In the genomic region with DNA sequence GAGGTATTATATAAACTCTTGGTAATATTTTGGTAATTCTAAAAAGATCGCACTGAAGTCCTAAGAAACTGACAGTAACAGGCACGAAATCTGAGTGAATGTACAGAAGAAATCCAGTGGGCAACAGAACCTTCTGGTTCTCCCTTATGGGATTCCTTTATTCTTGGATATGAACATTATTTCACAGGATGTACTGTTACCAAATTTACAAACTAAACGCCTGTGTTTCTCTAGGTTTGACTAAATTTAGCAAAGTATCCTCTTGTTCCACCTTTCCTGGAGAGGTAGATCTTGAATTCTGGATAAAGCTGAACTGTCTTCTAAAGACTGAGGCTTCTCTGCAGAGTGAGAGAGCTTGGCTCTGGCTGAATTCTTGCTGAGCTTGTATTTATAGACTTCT, we compare ENCODE assay signal across 23 cellular contexts.
"Had no signal": no experiment of that assay in that cellular context is flagged by ENCODE, and none has a peak within 500 bp of the region (broad histone marks: within the 10 kb centered on the region; RNA-seq: fewer than 3 reads in every experiment).

No MANE protein-coding gene starts in this region.

- H3K27me3 ChIP-seq: breast epithelium had no signal

- H3K27me3 Mint-ChIP-seq: activated CD4-positive, alpha-beta memory T cell treated with anti-CD3 and anti-CD28 coated beads for 36 hours; activated CD4-positive, alpha-beta T cell treated with anti-CD3 and anti-CD28 coated beads, Interleukin-2, amount 10 ng/mL, durations not matched to agents 7 days and 5 days; activated naive CD4-positive, alpha-beta T cell treated with anti-CD3 and anti-CD28 coated beads, Interleukin-2, amount 10 ng/mL, durations not matched to agents 7 days and 5 days; activated naive CD8-positive, alpha-beta T cell treated with anti-CD3 and anti-CD28 coated beads for 36 hours had no signal

- H3K4me3 ChIP-seq: breast epithelium had no signal

- H3K4me1 Mint-ChIP-seq: activated CD4-positive, alpha-beta T cell treated with anti-CD3 and anti-CD28 coated beads, Interleukin-2, amount 10 ng/mL, durations not matched to agents 7 days and 5 days; activated naive CD4-positive, alpha-beta T cell treated with anti-CD3 and anti-CD28 coated beads, Interleukin-2, amount 10 ng/mL, durations not matched to agents 7 days and 5 days; activated naive CD8-positive, alpha-beta T cell treated with anti-CD3 and anti-CD28 coated beads for 36 hours had no signal

- H3K9ac ChIP-seq: KMS-11 had no signal

- H3K36me3 Mint-ChIP-seq: activated CD4-positive, alpha-beta memory T cell treated with anti-CD3 and anti-CD28 coated beads for 36 hours; activated naive CD4-positive, alpha-beta T cell treated with anti-CD3 and anti-CD28 coated beads, Interleukin-2, amount 10 ng/mL, durations not matched to agents 7 days and 5 days; activated naive CD8-positive, alpha-beta T cell treated with anti-CD3 and anti-CD28 coated beads for 36 hours had no signal

- H3K9me3 ChIP-seq: breast epithelium had no signal

- H3K4me1 ChIP-seq: breast epithelium had no signal

- DNase-seq: activated CD4-positive, alpha-beta memory T cell treated with anti-CD3 and anti-CD28 coated beads for 36 hours; activated CD4-positive, alpha-beta T cell treated with anti-CD3 and anti-CD28 coated beads, Interleukin-2, amount 10 ng/mL, durations not matched to agents 7 days and 5 days; activated CD4-positive, CD25-positive, alpha-beta regulatory T cell; activated gamma-delta T cell treated with Interleukin-2 at 50 U/mL for 16 hours; activated naive CD4-positive, alpha-beta T cell treated with anti-CD3 and anti-CD28 coated beads, Interleukin-2, amount 10 ng/mL, durations not matched to agents 7 days and 5 days; activated naive CD8-positive, alpha-beta T cell treated with anti-CD3 and anti-CD28 coated beads for 36 hours; activated T-cell treated with anti-CD3 and anti-CD28 coated beads for 4 hours; activated T-cell treated with anti-CD3 and anti-CD28 coated beads, Interleukin-2, amount 50 U/mL, for 48 hours; central memory CD4-positive, alpha-beta T cell; NCI-H1092; NCI-H1417; NCI-H1930; NCI-H2171 treated with DMSO at 0.1 percent for 48 hours; NCI-H345; NCI-H510A; NCI-H526 treated with DMSO at 0.1 percent for 48 hours; NCI-H82; SIG-M5; T-helper 1 cell had no signal

- H3K9me3 Mint-ChIP-seq: activated CD4-positive, alpha-beta T cell treated with anti-CD3 and anti-CD28 coated beads, Interleukin-2, amount 10 ng/mL, durations not matched to agents 7 days and 5 days; activated naive CD8-positive, alpha-beta T cell treated with anti-CD3 and anti-CD28 coated beads for 36 hours had no signal

- H3K27ac ChIP-seq: breast epithelium, KMS-11, VCaP had no signal

- H3K27ac Mint-ChIP-seq: activated CD4-positive, alpha-beta memory T cell treated with anti-CD3 and anti-CD28 coated beads for 36 hours; activated CD4-positive, alpha-beta T cell treated with anti-CD3 and anti-CD28 coated beads, Interleukin-2, amount 10 ng/mL, durations not matched to agents 7 days and 5 days; activated naive CD4-positive, alpha-beta T cell treated with anti-CD3 and anti-CD28 coated beads, Interleukin-2, amount 10 ng/mL, durations not matched to agents 7 days and 5 days; activated naive CD8-positive, alpha-beta T cell treated with anti-CD3 and anti-CD28 coated beads for 36 hours; activated T-helper 2 cell treated with anti-CD3 and anti-CD28 coated beads, Interferon-gamma antibody, Interleukin-2, Interleukin-4, amounts not matched to agents 10 μg/mL and 5 μg/mL and 100 μg/mL, durations not matched to agents 14 hours and 24 hours and 36 hours had no signal

- H3K4me3 Mint-ChIP-seq: activated CD4-positive, alpha-beta memory T cell treated with anti-CD3 and anti-CD28 coated beads for 36 hours; activated CD4-positive, alpha-beta T cell treated with anti-CD3 and anti-CD28 coated beads, Interleukin-2, amount 10 ng/mL, durations not matched to agents 7 days and 5 days; activated naive CD4-positive, alpha-beta T cell treated with anti-CD3 and anti-CD28 coated beads, Interleukin-2, amount 10 ng/mL, durations not matched to agents 7 days and 5 days; activated naive CD8-positive, alpha-beta T cell treated with anti-CD3 and anti-CD28 coated beads for 36 hours had no signal

- H3K36me3 ChIP-seq: breast epithelium had no signal

- H3K4me2 ChIP-seq: KMS-11 had no signal
